8 cellular contexts compared by ENCODE assay signal in genomic region chr2:218406949-218407703, GRCh38. TPM values are rescaled to one million over a fixed set of nuclear protein-coding genes. Genes with fewer than 3 reads are reported as not detected.
A peak's percentile ranks its signal among the peaks of the same experiment; 100 is the strongest.
DNase-seq lines count a peak whose midpoint lies in the region; ATAC-seq and TF ChIP-seq lines count a peak whose summit lies in the region.

No MANE protein-coding gene starts in this region.

- peak overlapping the region; percentile 66 for H3K27ac ChIP-seq in RWPE2 (ENCODE audit: poor library complexity, severe bottlenecking)

- H3K27me3 ChIP-seq in RWPE2 (ENCODE audit: insufficient read depth, poor library complexity, severe bottlenecking), result no peaks in the 10 kb centered on the region

- H3K36me3 ChIP-seq in RWPE2 (ENCODE audit: low read depth), result peaks cover 23% of the 10 kb centered on the region

- DNase-seq in Daoy (ENCODE audit: low read depth) (peak; percentile 42), RWPE2 (ENCODE audit: low spot score) (no peak), foreskin melanocyte (peak; percentile 29), omental fat pad (ENCODE audit: low spot score) (no peak)
- DNase-seq in activated gamma-delta T cell treated with anti-CD3 and anti-CD28 coated beads, Interleukin-2, amount 50 U/mL, for 16 hours (ENCODE audit: low read depth), result peak; percentile 52

- H3K4me1 ChIP-seq in RWPE2 (ENCODE audit: insufficient read depth, poor library complexity, severe bottlenecking), result peaks cover 12% of the 10 kb centered on the region

- no peaks in the 10 kb centered on the region for H3K9me3 ChIP-seq in RWPE2 (ENCODE audit: severe bottlenecking)

- peak overlapping the region; percentile 23 for H3K4me3 ChIP-seq in RWPE2 (ENCODE audit: severe bottlenecking)

- TF ChIP-seq CTCF in RWPE2 (IDR thresholded peaks at IDR 0.05; ENCODE audit: poor library complexity, severe bottlenecking) (no peak), omental fat pad (IDR thresholded peaks at IDR 0.05) (no peak)

- ATAC-seq in HG03139 (IDR thresholded peaks at IDR 0.05; ENCODE audit: unreplicated experiment), result peak; percentile 1
- ATAC-seq in RWPE2 (ENCODE audit: low read depth), result peak; percentile 8; the same call in 2 of the 3 replicates
- ATAC-seq in omental fat pad (ENCODE audit: low FRiP score), result peak; percentile 25
- ATAC-seq in HG02870 (IDR thresholded peaks at IDR 0.05; ENCODE audit: unreplicated experiment), result no peak
- ATAC-seq in HG02623 (IDR thresholded peaks at IDR 0.05; ENCODE audit: unreplicated experiment), result no peak

RNA-seq across cellular contexts. Expression of gene CTDSP1, which starts 7.5 kb away (rescaled TPM):
- total RNA-seq in Daoy (2014; rRNA removed; shearing (Covaris generic)), result 27.4 and 36.3 TPM in 2 replicates
- 100 to 1,000 TPM in 2 of 4 donors, 10 to 100 TPM in 2; 77.6 to 147 (median 93.7) TPM for total RNA-seq in omental fat pad

RNA-seq across cellular contexts. Expression of gene VIL1, which starts 11.8 kb away (rescaled TPM):
- 0.06 TPM in 1 of 2 replicates, not detected in the other for total RNA-seq in Daoy (2014; rRNA removed; shearing (Covaris generic))
- total RNA-seq in omental fat pad, result not detected

RNA-seq across cellular contexts. Expression of gene SLC11A1, which starts 25.1 kb away (rescaled TPM):
- total RNA-seq in Daoy (2014; rRNA removed; shearing (Covaris generic)), result not detected in 2 replicates
- 100 to 1,000 TPM in 2 of 4 donors, 10 to 100 TPM in 2; 40.0 to 218 (median 127) TPM for total RNA-seq in omental fat pad

RNA-seq across cellular contexts. Expression of gene CATIP, which starts 50.5 kb away (rescaled TPM):
- total RNA-seq in Daoy (2014; rRNA removed; shearing (Covaris generic)), result not detected in 2 replicates
- total RNA-seq in omental fat pad, result not detected

Comparison
In these comparisons a context has a peak if more than half of its experiments do, and no peak if none do; other contexts are left out.
1. DNase-seq: peak in Daoy (single experiment), activated gamma-delta T cell treated with anti-CD3 and anti-CD28 coated beads, Interleukin-2, amount 50 U/mL, for 16 hours (single experiment) and foreskin melanocyte (single experiment); none in RWPE2 (single experiment) and omental fat pad (single experiment).
2. ATAC-seq: peak in HG03139 (single experiment), RWPE2 (single experiment) and omental fat pad (single experiment); none in HG02870 (single experiment) and HG02623 (single experiment).
3. RNA of gene SLC11A1, which starts 25.1 kb away (total RNA-seq): 40.0 to 218 TPM in omental fat pad; not detected in Daoy; every median in the first group is over 10 times any median in the second.